9 cellular contexts compared by ENCODE assay signal in the genomic region with DNA sequence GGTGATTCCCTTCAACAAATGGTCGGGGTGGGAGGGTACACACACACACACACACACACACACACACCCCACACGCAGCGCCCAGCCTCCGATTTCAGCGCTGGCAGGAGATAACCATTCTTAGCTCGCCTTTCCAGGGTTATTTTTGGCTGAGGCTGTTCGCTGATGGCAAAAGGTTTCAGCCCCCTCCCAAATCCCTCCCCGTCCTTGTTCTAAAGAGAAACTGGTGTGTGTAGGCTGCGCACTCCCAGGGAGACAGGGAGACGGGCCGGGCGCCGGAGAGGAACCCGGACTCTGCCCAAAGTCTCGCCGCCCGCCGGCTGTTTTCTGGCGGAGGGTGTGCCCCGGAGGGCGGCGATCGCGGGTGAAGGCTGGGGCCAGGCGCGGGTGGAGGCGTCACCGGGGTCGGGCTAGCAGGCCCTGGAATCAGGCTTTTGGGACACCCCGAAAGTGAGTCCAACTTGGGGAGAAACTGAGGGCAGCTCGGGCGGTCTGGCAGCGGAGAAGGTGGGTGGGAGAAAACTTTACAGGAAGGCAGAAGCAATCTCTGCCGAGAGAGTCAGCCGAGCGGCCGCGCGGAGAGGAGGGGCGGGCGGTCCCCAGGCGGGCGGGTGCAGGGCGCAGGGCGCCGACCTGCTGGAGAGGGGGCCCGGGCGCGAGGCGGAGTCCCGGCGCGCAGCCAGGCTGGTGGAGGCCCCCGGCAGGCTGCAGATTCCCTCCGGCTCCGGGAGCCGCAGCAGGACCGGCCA. TPM values are rescaled to one million over a fixed set of nuclear protein-coding genes. Genes with fewer than 3 reads are reported as not detected.
DNase-seq lines count a peak whose midpoint lies in the region; ATAC-seq, FAIRE-seq and TF ChIP-seq lines count a peak whose summit lies in the region.
"Not testable (repeated sequence)": the region's sequence is repeated elsewhere in the genome, so short reads cannot be mapped to it uniquely, and the experiment has no call there.
"Had no signal": no experiment of that assay in that cellular context is flagged by ENCODE, and none has a peak within 500 bp of the region (broad histone marks: within the 10 kb centered on the region; RNA-seq: fewer than 3 reads in every experiment).

A gene (plus strand): TSS at position 242 of the 749 bp plus-strand sequence. CDS start 517 bp downstream, outside the sequence.

- H3K23ac ChIP-seq in neuronal stem cell (ENCODE audit: low read depth, low read length, poor library complexity): not testable (repeated sequence)

- H3K36me3 Mint-ChIP-seq in CD4-positive, alpha-beta memory T cell: not testable (repeated sequence)

- not testable (repeated sequence) for H3K4me1 ChIP-seq in CD4-positive, alpha-beta memory T cell (ENCODE audit: insufficient read depth, low read length); Panc1 (ENCODE audit: control insufficient read depth, insufficient read depth, low read length); adipocyte (ENCODE audit: control insufficient read depth, insufficient read depth, low read length); kidney (ENCODE audit: control insufficient read depth in 1 of 2, insufficient read depth in 1 of 2, low read depth in 1 of 2, low read length in 2 of 2); neuronal stem cell (ENCODE audit: control insufficient read depth in 2 of 2, insufficient read depth in 1 of 2, low read depth in 1 of 2, low read length in 2 of 2)

- peak within 1 kb of the TSS; percentile 71 for H3K18ac ChIP-seq in neuronal stem cell (ENCODE audit: low read length)

- H3K4me2 ChIP-seq in neuronal stem cell (ENCODE audit: insufficient read depth, low read length, poor library complexity, severe bottlenecking): peak within 1 kb of the TSS; percentile 73

- H3K9me3 ChIP-seq in CD4-positive, alpha-beta memory T cell (ENCODE audit: control insufficient read depth in 1 of 2, low read length in 2 of 2); Panc1 (ENCODE audit: control insufficient read depth, insufficient read depth, low read depth, low read length); adipocyte (ENCODE audit: control insufficient read depth, low read length); kidney (ENCODE audit: control insufficient read depth in 1 of 2, low read length in 2 of 2); neuronal stem cell (replicated peaks in 1 of 2; ENCODE audit: control insufficient read depth in 2 of 2, insufficient read depth in 1 of 2, low read depth in 1 of 2, low read length in 2 of 2): not testable (repeated sequence)

- FAIRE-seq in kidney (lab: Jason Lieb, UNC): not testable (repeated sequence)

- peaks cover 4 to 11% (median 4%) of the 10 kb centered on the region in 4 donors for H3K4me1 Mint-ChIP-seq in CD4-positive, alpha-beta memory T cell

- H3K27me3 ChIP-seq in CD4-positive, alpha-beta memory T cell (ENCODE audit: insufficient read depth, low read length); Panc1 (ENCODE audit: control insufficient read depth, insufficient read depth, low read length); adipocyte (replicated peaks; ENCODE audit: control insufficient read depth, insufficient read depth, low read length): not testable (repeated sequence)
- peaks cover 0 to 44% (median 10%) of the 10 kb centered on the region in 3 experiments for H3K27me3 ChIP-seq in neuronal stem cell (ENCODE audit: control insufficient read depth in 3 of 3, insufficient read depth in 3 of 3, low read depth in 1 of 3, low read length in 3 of 3)

- peak within 1 kb of the TSS; percentile 62 for H3K9ac ChIP-seq in adipocyte (ENCODE audit: low read length)
- H3K9ac ChIP-seq in kidney (ENCODE audit: low read length in 2 of 2): not testable (repeated sequence)
- peak within 1 kb of the TSS; percentile 44 for H3K9ac ChIP-seq in neuronal stem cell (ENCODE audit: low read depth, low read length, poor library complexity)

- H3K4ac ChIP-seq in neuronal stem cell (ENCODE audit: low read length): not testable (repeated sequence)

- H4K91ac ChIP-seq in neuronal stem cell (ENCODE audit: low read depth, low read length, poor library complexity): not testable (repeated sequence)

- WGBS in neuronal stem cell (ENCODE audit: extremely low coverage in 2 of 2, insufficient read length in 2 of 2, insufficient replicate concordance in 1 of 2), 2 donors: no CpG with 5 or more reads among the region's 58 CpGs

- peak within 1 kb of the TSS; percentile 38 for H3K14ac ChIP-seq in neuronal stem cell (ENCODE audit: low read length)

- not testable (repeated sequence) for H3K27ac Mint-ChIP-seq in CD4-positive, alpha-beta memory T cell

- H2AFZ ChIP-seq in neuronal stem cell (ENCODE audit: low read length): peak within 1 kb of the TSS; percentile 89

- not testable (repeated sequence) for H3K79me1 ChIP-seq in neuronal stem cell (ENCODE audit: low read depth, low read length)

- in situ Hi-C loops in Panc1 (cut with HindIII; ENCODE audit: low pct_unique_long_range_greater_than_20kb, low sequenced_read_pairs): not testable (repeated sequence)

- H3K27ac ChIP-seq in CD4-positive, alpha-beta memory T cell (ENCODE audit: low read depth, low read length); Panc1 (ENCODE audit: low read length); kidney (ENCODE audit: low read depth in 2 of 2, low read length in 2 of 2); neuronal stem cell (replicated peaks; ENCODE audit: low read length): not testable (repeated sequence)

- H3K9me3 Mint-ChIP-seq in CD4-positive, alpha-beta memory T cell: not testable (repeated sequence)

- H2BK5ac ChIP-seq in neuronal stem cell (ENCODE audit: low read length): not testable (repeated sequence)

- CTCF ChIA-PET in CD4-positive, alpha-beta memory T cell (lab: Charles Lee; ENCODE audit: partially characterized antibody); Panc1 (lab: Charles Lee): not testable (repeated sequence)

- not testable (repeated sequence) for H2AK5ac ChIP-seq in neuronal stem cell (ENCODE audit: low read depth, low read length)

- peak; percentile 65 for ATAC-seq in GM21390 (IDR thresholded peaks at IDR 0.05; ENCODE audit: unreplicated experiment)
- peak; percentile 82 for ATAC-seq in Panc1
- peak; percentile 51 for ATAC-seq in esophagus mucosa

- H3K4me3 ChIP-seq in CD4-positive, alpha-beta memory T cell (ENCODE audit: low read length in 2 of 2): not testable (repeated sequence)
- peak within 1 kb of the TSS; percentile 27 to 30 for H3K4me3 ChIP-seq in Panc1 (ENCODE audit: low read depth in 2 of 2, low read length in 2 of 2)
- peak within 1 kb of the TSS; percentile 77 for H3K4me3 ChIP-seq in adipocyte (ENCODE audit: low read length)
- peak within 1 kb of the TSS in 1 of 2 donors; percentile 52 for H3K4me3 ChIP-seq in kidney (ENCODE audit: low read length in 2 of 2)
- H3K4me3 ChIP-seq in neuronal stem cell (ENCODE audit: low read length in 2 of 2): peak within 1 kb of the TSS; percentile 34 to 79

- intact Hi-C loops in CD4-positive, alpha-beta memory T cell (cut with micrococcal nuclease); Panc1 (cut with micrococcal nuclease; ENCODE audit: unreplicated experiment); kidney (cut with DNase I): not testable (repeated sequence)

- not testable (repeated sequence) for H3K27me3 Mint-ChIP-seq in CD4-positive, alpha-beta memory T cell

- H3K4me3 Mint-ChIP-seq in CD4-positive, alpha-beta memory T cell: peak within 1 kb of the TSS; percentile 43 to 75 (median 64)

- POLR2A ChIA-PET in CD4-positive, alpha-beta memory T cell (lab: Charles Lee; ENCODE audit: partially characterized antibody); Panc1 (lab: Charles Lee): not testable (repeated sequence)

- H2BK15ac ChIP-seq in neuronal stem cell (ENCODE audit: low read length): not testable (repeated sequence)

- TF ChIP-seq CTCF in Panc1 (IDR thresholded peaks at IDR 0.05); kidney (IDR thresholded peaks at IDR 0.05; ENCODE audit: borderline replicate concordance, extremely low read depth, insufficient read depth); subcutaneous adipose tissue (IDR thresholded peaks at IDR 0.05; ENCODE audit: low read depth): not testable (repeated sequence)

- H3K36me3 ChIP-seq in CD4-positive, alpha-beta memory T cell (ENCODE audit: insufficient read depth, low read length); Panc1 (ENCODE audit: control insufficient read depth, insufficient read depth, low read length); adipocyte (ENCODE audit: control insufficient read depth, insufficient read depth, low read length, severe bottlenecking); kidney (ENCODE audit: control insufficient read depth in 1 of 2, insufficient read depth in 2 of 2, low read length in 2 of 2); neuronal stem cell (replicated peaks in 1 of 2; ENCODE audit: control insufficient read depth in 2 of 2, insufficient read depth in 2 of 2, low read length in 2 of 2): not testable (repeated sequence)

- DNase-seq in CD4-positive, alpha-beta memory T cell; Panc1 (ENCODE audit: low read depth, low spot score); neuronal stem cell (ENCODE audit: low spot score): not testable (repeated sequence)
- peak; percentile 33 for DNase-seq in adipocyte (ENCODE audit: low read depth)
- peak; percentile 82 for DNase-seq in kidney

- H2BK12ac ChIP-seq in neuronal stem cell (ENCODE audit: low read length): not testable (repeated sequence)

- H2BK120ac ChIP-seq in neuronal stem cell (ENCODE audit: low read depth, low read length): not testable (repeated sequence)

- not testable (repeated sequence) for BruUV-seq in Panc1 (replicated peaks; lab: Mats Ljungman, UMichigan)

- not testable (repeated sequence) for H4K8ac ChIP-seq in neuronal stem cell (ENCODE audit: low read depth, low read length)

RNA-seq across cellular contexts. Expression of the gene that starts here (rescaled TPM):
- not detected for total RNA-seq in CD4-positive, alpha-beta memory T cell
- polyA plus RNA-seq in CD4-positive, alpha-beta memory T cell: not detected
- total RNA-seq in Panc1 (2021; ENCODE audit: unreplicated experiment): 0.21 TPM
- polyA plus RNA-seq in Panc1 (2012; ENCODE audit: insufficient read length): not detected
- total RNA-seq in esophagus mucosa: 4.1 TPM
- 53.1 TPM for total RNA-seq in kidney
- polyA plus RNA-seq in kidney (ENCODE audit: insufficient read depth, low read depth, low replicate concordance): 16.3 TPM
- 0.64 TPM for polyA plus RNA-seq in neuronal stem cell (2013, experiment 1 of 2)
- 0.53 TPM for polyA plus RNA-seq in neuronal stem cell (2013, experiment 2 of 2)
- total RNA-seq in subcutaneous adipose tissue: 10 to 100 TPM; 12.2 to 28.3 (median 20.9) TPM
- total RNA-seq: PC-9 had no signal

Comparison
In these comparisons a context has a peak if more than half of its experiments do, and no peak if none do; other contexts are left out.
1. RNA of the gene that starts here (polyA plus RNA-seq): 16.3 TPM in kidney (single experiment); not detected in CD4-positive, alpha-beta memory T cell; every median in the first group is over 10 times any median in the second.
2. Peak in ATAC-seq and H3K4me3 ChIP-seq in Panc1; RNA of the gene not detected or under 1 TPM.
3. Peak in every context shown above with its lines, with median percentiles within 50 percentile points of each other: ATAC-seq.